1 cellular context compared by ENCODE assay signal in genomic region chr1:103353391-103353790, GRCh38.
TF ChIP-seq lines count a peak whose summit lies in the region.

No MANE protein-coding gene starts in this region.

TF ChIP-seq in GM23338, 12 proteins besides CTCF, POLR2A, EP300 and RAD21 (continued from another document):
- no peak for TF ChIP-seq REST (IDR thresholded peaks at IDR 0.05; ENCODE audit: unreplicated experiment)
- no peak for TF ChIP-seq NANOG (IDR thresholded peaks at IDR 0.05; ENCODE audit: borderline replicate concordance)
- TF ChIP-seq ZNF462 (CRISPR knock-in tag; IDR thresholded peaks at IDR 0.05) = no peak
- TF ChIP-seq EZH2phosphoT487 (IDR thresholded peaks at IDR 0.05; ENCODE audit: unreplicated experiment) = no peak
